Comparison of ENCODE assay signal across 14 cellular contexts in genomic region chr6:149360536-149360935, GRCh38.
"Had no signal": no experiment of that assay in that cellular context is flagged by ENCODE, and none has a peak within 500 bp of the region (broad histone marks: within the 10 kb centered on the region; RNA-seq: fewer than 3 reads in every experiment).

No MANE protein-coding gene starts in this region.

- H3K9me3 ChIP-seq: adrenal gland, tibial artery had no signal

- H3K4me3 ChIP-seq: adrenal gland, tibial artery had no signal

- DNase-seq: activated CD4-positive, alpha-beta T cell treated with anti-CD3 and anti-CD28 coated beads for 36 hours; activated gamma-delta T cell; activated T-cell treated with anti-CD3 and anti-CD28 coated beads for 4 hours; adrenal gland; islet precursor cell; mammary epithelial cell; naive B cell; stimulated activated CD4-positive, alpha-beta T cell treated with anti-CD3 and anti-CD28 coated beads, Interleukin-12 subunit alpha, Interleukin-12 subunit beta, amount 100 ng/mL, for 4 hours; stimulated activated CD4-positive, alpha-beta T cell treated with anti-CD3 and anti-CD28 coated beads, Interleukin-2, amount 100 ng/mL, for 24 hours; T-helper 2 cell; tibial artery had no signal

- H3K36me3 ChIP-seq: adrenal gland, tibial artery had no signal

- ATAC-seq: activated CD4-positive, alpha-beta T cell treated with anti-CD3 and anti-CD28 coated beads for 36 hours; esophagus mucosa; SK-N-SH treated with all-trans-retinoic acid at 6 μM for 48 hours had no signal

- FAIRE-seq: urothelium cell line had no signal

- H3K27me3 ChIP-seq: adrenal gland, tibial artery had no signal

- H3K27me3 Mint-ChIP-seq: activated CD4-positive, alpha-beta T cell treated with anti-CD3 and anti-CD28 coated beads for 36 hours; naive B cell had no signal

- H3K4me3 Mint-ChIP-seq: activated CD4-positive, alpha-beta T cell treated with anti-CD3 and anti-CD28 coated beads for 36 hours; naive B cell had no signal

- H3K27ac ChIP-seq: adrenal gland, tibial artery had no signal
